Comparison of ENCODE assay signal across 14 cellular contexts in the genomic region with DNA sequence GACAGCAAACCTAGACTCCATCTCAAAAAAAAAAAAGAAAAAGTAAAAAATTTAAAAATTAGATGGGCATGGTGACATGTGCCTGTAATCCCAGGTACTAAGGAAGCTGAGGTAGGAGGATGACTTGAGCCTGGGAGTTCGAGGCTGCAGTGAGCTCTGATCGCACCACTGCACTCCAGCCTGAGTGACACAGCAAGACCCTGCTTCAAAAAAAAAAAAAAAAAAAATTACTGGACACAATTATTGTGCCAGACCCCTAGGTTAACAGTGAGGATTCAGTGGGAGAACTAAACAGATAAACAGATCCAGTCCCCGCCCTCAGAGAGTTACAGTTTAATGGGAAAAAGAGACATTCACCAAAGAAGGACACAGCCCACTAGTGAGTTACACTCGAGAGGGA. TPM values are rescaled to one million over a fixed set of nuclear protein-coding genes. Genes with fewer than 3 reads are reported as not detected.
DNase-seq lines count a peak whose midpoint lies in the region; ATAC-seq, FAIRE-seq and TF ChIP-seq lines count a peak whose summit lies in the region.
"Not testable (repeated sequence)": the region's sequence is repeated elsewhere in the genome, so short reads cannot be mapped to it uniquely, and the experiment has no call there.
"Had no signal": no experiment of that assay in that cellular context is flagged by ENCODE, and none has a peak within 500 bp of the region (broad histone marks: within the 10 kb centered on the region; RNA-seq: fewer than 3 reads in every experiment).

No MANE protein-coding gene starts in this region.

- not testable (repeated sequence) for H3K27ac Mint-ChIP-seq in Calu3 (ENCODE audit: unreplicated experiment)

- in situ Hi-C loops in IMR-90 (cut with MboI; ENCODE audit: low sequenced_read_pairs); Panc1 (cut with HindIII; ENCODE audit: low pct_unique_long_range_greater_than_20kb, low sequenced_read_pairs); K562 (cut with MboI): not testable (repeated sequence)

- not testable (repeated sequence) for TF ChIP-seq CTCF in Calu3 (IDR thresholded peaks at IDR 0.05; ENCODE audit: unreplicated experiment); IMR-90 (conservative IDR thresholded peaks at IDR 0.05; ENCODE audit: low read depth, low read length); Panc1 (IDR thresholded peaks at IDR 0.05); K562 (IDR thresholded peaks at IDR 0.05 in 2 of 3, conservative IDR thresholded peaks at IDR 0.05 in 1 of 3; ENCODE audit: insufficient read depth in 2 of 3, low read depth in 1 of 3, low read length in 3 of 3)

- H4K20me1 ChIP-seq in IMR-90 (ENCODE audit: insufficient read depth, low read length); K562 (replicated peaks; ENCODE audit: control insufficient read depth, insufficient read depth, low read length): not testable (repeated sequence)

- not testable (repeated sequence) for TF ChIP-seq RAD21 in IMR-90 (IDR thresholded peaks at IDR 0.05; ENCODE audit: low read length); K562 (CRISPR knock-in tag; conservative IDR thresholded peaks at IDR 0.05 in 1 of 2, IDR thresholded peaks at IDR 0.05 in 1 of 2)

- FAIRE-seq in K562 (lab: Jason Lieb, UNC) = not testable (repeated sequence)

- POLR2A ChIA-PET in IMR-90 (lab: Charles Lee; ENCODE audit: unreplicated experiment); Panc1 (lab: Charles Lee); K562 (lab: Yijun Ruan, JAX): not testable (repeated sequence)

- no CpG with 5 or more reads among the region's 4 CpGs for WGBS in IMR-90 (ENCODE audit: extremely low coverage in 2 of 2, insufficient read length in 1 of 2), 2 experiments
- WGBS in K562 (ENCODE audit: insufficient coverage, low coverage, missing lambda C conversion rate) = 59% methylated on average over 3 of the region's 4 CpGs
- 98% methylated on average over 3 of the region's 4 CpGs for WGBS in right cardiac atrium
- WGBS in aorta, 2 donors = 81 to 96% methylated on average over 3 to 4 of the region's 4 CpGs

- not testable (repeated sequence) for H3K23ac ChIP-seq in IMR-90 (ENCODE audit: low read depth, low read length)

- H3K9me1 ChIP-seq in IMR-90 (ENCODE audit: insufficient read depth, low read length); K562 (ENCODE audit: control insufficient read depth, insufficient read depth, low read length): not testable (repeated sequence)

- ATAC-seq in IMR-90 (ENCODE audit: low read depth); K562: not testable (repeated sequence)
- ATAC-seq in Panc1 (peak; percentile 26; the same call in 1 of the 2 replicates), esophagus mucosa (peak; percentile 52), right cardiac atrium (peak; percentile 25 to 45), aorta (ENCODE audit: low FRiP score) (peak; percentile 64)

- not testable (repeated sequence) for H3K36me3 ChIP-seq in IMR-90 (ENCODE audit: control insufficient read depth, insufficient read depth, low read length); Panc1 (ENCODE audit: control insufficient read depth, insufficient read depth, low read length); K562 (ENCODE audit: control insufficient read depth, insufficient read depth, low read length); aorta (ENCODE audit: control insufficient read depth in 1 of 2, insufficient read depth in 2 of 2, low read length in 1 of 2)

- H2AFZ ChIP-seq in IMR-90 (replicated peaks; ENCODE audit: low read length, poor library complexity); K562 (ENCODE audit: low read depth, low read length): not testable (repeated sequence)

- not testable (repeated sequence) for H4K91ac ChIP-seq in IMR-90 (ENCODE audit: insufficient read depth, low read depth, low read length)

- not testable (repeated sequence) for TF ChIP-seq POLR2A in IMR-90 (IDR thresholded peaks at IDR 0.05; ENCODE audit: low read depth, low read length); K562 (conservative IDR thresholded peaks at IDR 0.05)

- not testable (repeated sequence) for H3K9ac ChIP-seq in IMR-90 (ENCODE audit: low read depth, low read length); K562 (ENCODE audit: insufficient read depth in 1 of 2, low read depth in 2 of 2, low read length in 2 of 2)

- H3K79me2 ChIP-seq in K562 (ENCODE audit: control insufficient read depth, insufficient read depth, low read length) = not testable (repeated sequence)

- not testable (repeated sequence) for H2BK20ac ChIP-seq in IMR-90 (ENCODE audit: low read depth, low read length)

- CTCF ChIA-PET in Calu3 (lab: Charles Lee); IMR-90 (lab: Yijun Ruan, JAX); Panc1 (lab: Charles Lee); K562 (lab: Yijun Ruan, JAX; ENCODE audit: low intra/inter-chr PET ratio): not testable (repeated sequence)

- not testable (repeated sequence) for H3K27me3 ChIP-seq in IMR-90 (ENCODE audit: control insufficient read depth, insufficient read depth, low read length); Panc1 (ENCODE audit: control insufficient read depth, insufficient read depth, low read length); K562 (ENCODE audit: control insufficient read depth in 2 of 2, insufficient read depth in 2 of 2, low read length in 2 of 2); right cardiac atrium (ENCODE audit: control insufficient read depth, insufficient read depth); aorta (ENCODE audit: control insufficient read depth in 1 of 2, insufficient read depth in 2 of 2, low read length in 1 of 2)

- intact Hi-C loops in Calu3 (cut with micrococcal nuclease; ENCODE audit: unreplicated experiment); IMR-90 (cut with micrococcal nuclease); Panc1 (cut with micrococcal nuclease; ENCODE audit: unreplicated experiment); K562 (cut with micrococcal nuclease); right cardiac atrium (cut with DNase I); aorta (cut with DNase I): not testable (repeated sequence)

- H3K18ac ChIP-seq in IMR-90 (ENCODE audit: low read depth, low read length) = not testable (repeated sequence)

- H4K5ac ChIP-seq in IMR-90 (ENCODE audit: low read depth, low read length) = not testable (repeated sequence)

- H3K56ac ChIP-seq in IMR-90 (ENCODE audit: extremely low read depth, insufficient read depth, low read length) = not testable (repeated sequence)

- not testable (repeated sequence) for H3K9me3 Mint-ChIP-seq in Calu3 (ENCODE audit: low read depth, unreplicated experiment)

- H3K4me1 ChIP-seq in IMR-90 (ENCODE audit: control insufficient read depth, insufficient read depth, low read length); Panc1 (ENCODE audit: control insufficient read depth, insufficient read depth, low read length); K562 (replicated peaks in 1 of 2; ENCODE audit: control insufficient read depth in 2 of 2, insufficient read depth in 2 of 2, low read length in 2 of 2); right cardiac atrium (ENCODE audit: control insufficient read depth, insufficient read depth, low read length); aorta (ENCODE audit: control insufficient read depth in 1 of 2, insufficient read depth in 2 of 2, low read length in 2 of 2): not testable (repeated sequence)

- H2BK120ac ChIP-seq in IMR-90 (ENCODE audit: low read depth, low read length) = not testable (repeated sequence)

- not testable (repeated sequence) for H2BK15ac ChIP-seq in IMR-90 (ENCODE audit: low read depth, low read length)

- DNase-seq in Calu3; IMR-90; Panc1 (ENCODE audit: low read depth, low spot score); K562 (ENCODE audit: extremely low read depth in 1 of 4, low spot score in 3 of 4); right cardiac atrium; aorta: not testable (repeated sequence)

- not testable (repeated sequence) for H3K14ac ChIP-seq in IMR-90 (replicated peaks; ENCODE audit: low read depth, low read length)

- H2AK5ac ChIP-seq in IMR-90 (ENCODE audit: low read depth, low read length) = not testable (repeated sequence)

- not testable (repeated sequence) for H3K27ac ChIP-seq in IMR-90 (ENCODE audit: insufficient read depth, low read length); Panc1 (ENCODE audit: low read length); K562 (ENCODE audit: extremely low read depth, low read depth, low read length); right cardiac atrium (ENCODE audit: low read length); aorta (ENCODE audit: low read depth in 1 of 2, low read length in 2 of 2)

- H3K4ac ChIP-seq in IMR-90 (ENCODE audit: low read depth, low read length) = not testable (repeated sequence)

- dilution Hi-C loops in IMR-90 (cut with HindIII; ENCODE audit: low sequenced_read_pairs, unreplicated experiment) = not testable (repeated sequence)

- not testable (repeated sequence) for TF ChIP-seq EP300 in K562 (IDR thresholded peaks at IDR 0.05; ENCODE audit: low read length)

- H3K4me3 Mint-ChIP-seq in Calu3 (ENCODE audit: low read depth, unreplicated experiment) = not testable (repeated sequence)

- H3K27me3 Mint-ChIP-seq in Calu3 (ENCODE audit: unreplicated experiment) = not testable (repeated sequence)

- H2BK5ac ChIP-seq in IMR-90 (ENCODE audit: low read depth, low read length, poor library complexity, severe bottlenecking) = not testable (repeated sequence)

- H2AK9ac ChIP-seq in IMR-90 (replicated peaks; ENCODE audit: low read depth, low read length, poor library complexity) = not testable (repeated sequence)

- not testable (repeated sequence) for H3K79me1 ChIP-seq in IMR-90 (ENCODE audit: low read depth in 1 of 2, low read length in 2 of 2)

- not testable (repeated sequence) for H3K4me1 Mint-ChIP-seq in Calu3 (ENCODE audit: low read depth, unreplicated experiment)

- H3K9me3 ChIP-seq in IMR-90 (ENCODE audit: control insufficient read depth, insufficient read depth, low read length); Panc1 (ENCODE audit: control insufficient read depth, insufficient read depth, low read depth, low read length); K562 (replicated peaks; ENCODE audit: control insufficient read depth, insufficient read depth, low read depth, low read length); right cardiac atrium (ENCODE audit: control insufficient read depth, low read length); aorta (ENCODE audit: control insufficient read depth, low read length): not testable (repeated sequence)

- H3K36me3 Mint-ChIP-seq in Calu3 (ENCODE audit: insufficient read depth, unreplicated experiment) = not testable (repeated sequence)

- not testable (repeated sequence) for H3K4me2 ChIP-seq in IMR-90 (ENCODE audit: low read depth, low read length); K562 (ENCODE audit: insufficient read depth, low read length)

- BruUV-seq in Calu3 (replicated peaks; lab: Mats Ljungman, UMichigan) (TSS peak; percentile 73), IMR-90 (replicated peaks; lab: Mats Ljungman, UMichigan) (TSS peak; percentile 56), Panc1 (replicated peaks; lab: Mats Ljungman, UMichigan) (TSS peak; percentile 94), K562 (replicated peaks; lab: Mats Ljungman, UMichigan) (TSS peak; percentile 94)

- H3K4me3 ChIP-seq in IMR-90 (ENCODE audit: insufficient read depth, low read depth, low read length); Panc1 (ENCODE audit: low read depth in 2 of 2, low read length in 2 of 2); K562; right cardiac atrium (ENCODE audit: low read length); aorta (ENCODE audit: low read length in 2 of 2): not testable (repeated sequence)

- H4K8ac ChIP-seq in IMR-90 (ENCODE audit: low read depth in 2 of 2, low read length in 2 of 2) = not testable (repeated sequence)

RNA-seq across cellular contexts. Expression of a gene that starts 1.4 kb away (rescaled TPM):
- total RNA-seq in Calu3 (2022) = 0.47 TPM in 1 of 2 replicates, not detected in the other
- total RNA-seq in IMR-90 (2012; rRNA removed) = not detected in 2 replicates
- polyA plus RNA-seq in IMR-90 (2012; rRNA removed) = not detected in 2 replicates
- polyA plus RNA-seq in IMR-90 (2012; cell fraction: cytosol; rRNA removed) = not detected in 2 replicates
- polyA plus RNA-seq in IMR-90 (2012; cell fraction: nucleus; rRNA removed; ENCODE audit: low replicate concordance) = 0.41 and 0.46 TPM in 2 replicates
- not detected for total RNA-seq in Panc1 (2021; ENCODE audit: unreplicated experiment)
- polyA plus RNA-seq in Panc1 (2012; ENCODE audit: insufficient read length) = 0.23 TPM
- total RNA-seq in K562 (2011; cell fraction: chromatin; rRNA removed; ENCODE audit: low replicate concordance) = 0.56 TPM in 1 of 2 replicates, not detected in the other
- total RNA-seq in K562 (2011; cell fraction: nucleolus; rRNA removed) = 0.33 and 0.39 TPM in 2 replicates
- total RNA-seq in K562 (2011; cell fraction: nucleoplasm; rRNA removed) = not detected in 2 replicates
- total RNA-seq in K562 (2014; rRNA removed) = 0.33 TPM in 1 of 2 replicates, not detected in the other
- total RNA-seq in K562 (2014; rRNA removed; fragmentation: Illumina TruSeq; extraction: Trizol) = 0.18 and 0.32 TPM in 2 replicates
- total RNA-seq in K562 (2015; rRNA removed; fragmentation: Illumina TruSeq; extraction: Trizol) = 0.25 TPM in 1 of 2 replicates, not detected in the other
- 0.44 TPM in 1 of 2 replicates, not detected in the other for total RNA-seq in K562 (2021)
- polyA plus RNA-seq in K562 (2011; rRNA removed) = 0.11 and 0.26 TPM in 2 replicates
- polyA plus RNA-seq in K562 (2011; cell fraction: cytosol; rRNA removed) = 0.06 TPM in 1 of 2 replicates, not detected in the other
- 0.24 and 1.1 TPM in 2 replicates for polyA plus RNA-seq in K562 (2011; cell fraction: nucleus; rRNA removed)
- polyA plus RNA-seq in K562 (2012) = 0.10 and 0.22 TPM in 2 replicates
- polyA plus RNA-seq in K562 (2014; fragmentation: Illumina TruSeq; extraction: Trizol) = 0.18 TPM in 1 of 2 replicates, not detected in the other
- polyA plus RNA-seq in K562 (2014; fragmentation: Nextera tagmentation; extraction: Ambion mirVana) = not detected
- 0.13 and 0.16 TPM in 2 replicates for polyA plus RNA-seq in K562 (2014; rRNA removed)
- polyA minus RNA-seq in K562 (2011; rRNA and poly(A)+ RNA removed) = 0.28 TPM in 1 of 2 replicates, not detected in the other
- polyA minus RNA-seq in K562 (2011; cell fraction: cytosol; rRNA and poly(A)+ RNA removed) = not detected in 2 replicates
- polyA minus RNA-seq in K562 (2011; cell fraction: nucleus; rRNA and poly(A)+ RNA removed) = not detected in 2 replicates
- not detected for total RNA-seq in esophagus mucosa
- total RNA-seq in right cardiac atrium = 1 to 10 TPM in 1 of 4 donors, under 1 TPM in 3; 0.45 to 1.7 (median 0.58) TPM
- 0.52 TPM for polyA plus RNA-seq in right cardiac atrium
- 1 to 10 TPM; 1.2 to 1.3 TPM for total RNA-seq in aorta
- under 1 TPM in 1 of 2 donors, not detected in 1; 0.23 TPM for polyA plus RNA-seq in aorta
- total RNA-seq: GM23338, H9 had no signal
- polyA plus RNA-seq: A549; CD4-positive, alpha-beta memory T cell had no signal

RNA-seq across cellular contexts. Expression of a gene that starts 31.6 kb away (rescaled TPM):
- total RNA-seq in Calu3 (2022) (not detected in 2 replicates), IMR-90 (2012; rRNA removed) (not detected in 2 replicates), Panc1 (2021; ENCODE audit: unreplicated experiment) (not detected), K562 (2014; rRNA removed) (not detected in 2 replicates), K562 (2014; rRNA removed; fragmentation: Illumina TruSeq; extraction: Trizol) (not detected in 2 replicates), K562 (2015; rRNA removed; fragmentation: Illumina TruSeq; extraction: Trizol) (not detected in 2 replicates), K562 (2021) (not detected in 2 replicates), esophagus mucosa (not detected), right cardiac atrium (not detected), aorta (not detected)
- polyA plus RNA-seq in IMR-90 (2012; rRNA removed) (not detected in 2 replicates), K562 (2011; rRNA removed) (not detected in 2 replicates), K562 (2014; fragmentation: Illumina TruSeq; extraction: Trizol) (not detected in 2 replicates), K562 (2014; fragmentation: Nextera tagmentation; extraction: Ambion mirVana) (not detected), K562 (2014; rRNA removed) (not detected in 2 replicates), right cardiac atrium (not detected), aorta (not detected)
- not detected in 2 replicates for polyA plus RNA-seq in IMR-90 (2012; cell fraction: cytosol; rRNA removed)
- polyA plus RNA-seq in IMR-90 (2012; cell fraction: nucleus; rRNA removed; ENCODE audit: low replicate concordance) = not detected in 2 replicates
- not detected for polyA plus RNA-seq in Panc1 (2012; ENCODE audit: insufficient read length)
- not detected in 2 replicates for total RNA-seq in K562 (2011; cell fraction: chromatin; rRNA removed; ENCODE audit: low replicate concordance)
- total RNA-seq in K562 (2011; cell fraction: nucleolus; rRNA removed) = not detected in 2 replicates
- not detected in 2 replicates for total RNA-seq in K562 (2011; cell fraction: nucleoplasm; rRNA removed)
- not detected in 2 replicates for polyA plus RNA-seq in K562 (2011; cell fraction: cytosol; rRNA removed)
- polyA plus RNA-seq in K562 (2011; cell fraction: nucleus; rRNA removed) = not detected in 2 replicates
- polyA plus RNA-seq in K562 (2012) = not detected in 2 replicates
- not detected in 2 replicates for polyA minus RNA-seq in K562 (2011; rRNA and poly(A)+ RNA removed)
- not detected in 2 replicates for polyA minus RNA-seq in K562 (2011; cell fraction: cytosol; rRNA and poly(A)+ RNA removed)
- not detected in 2 replicates for polyA minus RNA-seq in K562 (2011; cell fraction: nucleus; rRNA and poly(A)+ RNA removed)
- total RNA-seq: CD4-positive, alpha-beta memory T cell; GM23338; H4; H9; HFFc6 had no signal
- polyA plus RNA-seq: A549; BJ; CD4-positive, alpha-beta memory T cell; GM23338 had no signal

RNA-seq across cellular contexts. Expression of a gene that starts 58.7 kb away (rescaled TPM):
- total RNA-seq in Calu3 (2022) = 4.8 and 8.8 TPM in 2 replicates
- 0.54 and 0.83 TPM in 2 replicates for total RNA-seq in IMR-90 (2012; rRNA removed)
- 1.0 and 1.7 TPM in 2 replicates for polyA plus RNA-seq in IMR-90 (2012; rRNA removed)
- polyA plus RNA-seq in IMR-90 (2012; cell fraction: cytosol; rRNA removed) = 0.22 and 0.64 TPM in 2 replicates
- 2.2 and 22.8 TPM in 2 replicates for polyA plus RNA-seq in IMR-90 (2012; cell fraction: nucleus; rRNA removed; ENCODE audit: low replicate concordance)
- 1.2 TPM for total RNA-seq in Panc1 (2021; ENCODE audit: unreplicated experiment)
- 1.1 TPM for polyA plus RNA-seq in Panc1 (2012; ENCODE audit: insufficient read length)
- total RNA-seq in K562 (2011; cell fraction: chromatin; rRNA removed; ENCODE audit: low replicate concordance) = 0.67 and 2.3 TPM in 2 replicates
- total RNA-seq in K562 (2011; cell fraction: nucleolus; rRNA removed) = 0.66 TPM in 1 of 2 replicates, not detected in the other
- total RNA-seq in K562 (2011; cell fraction: nucleoplasm; rRNA removed) = 1.0 TPM in 1 of 2 replicates, not detected in the other
- total RNA-seq in K562 (2014; rRNA removed) = 0.23 and 0.49 TPM in 2 replicates
- 0.29 and 0.89 TPM in 2 replicates for total RNA-seq in K562 (2014; rRNA removed; fragmentation: Illumina TruSeq; extraction: Trizol)
- total RNA-seq in K562 (2015; rRNA removed; fragmentation: Illumina TruSeq; extraction: Trizol) = 0.23 and 0.98 TPM in 2 replicates
- 0.18 and 0.92 TPM in 2 replicates for total RNA-seq in K562 (2021)
- 0.59 and 0.72 TPM in 2 replicates for polyA plus RNA-seq in K562 (2011; rRNA removed)
- polyA plus RNA-seq in K562 (2011; cell fraction: cytosol; rRNA removed) = 0.19 TPM in 1 of 2 replicates, not detected in the other
- polyA plus RNA-seq in K562 (2011; cell fraction: nucleus; rRNA removed) = 1.2 and 2.4 TPM in 2 replicates
- 0.22 and 1.7 TPM in 2 replicates for polyA plus RNA-seq in K562 (2012)
- polyA plus RNA-seq in K562 (2014; fragmentation: Illumina TruSeq; extraction: Trizol) = 0.22 and 0.51 TPM in 2 replicates
- under 1 TPM in 1 of 2 experiments, not detected in 1; 0.10 TPM for polyA plus RNA-seq in K562 (2014; fragmentation: Nextera tagmentation; extraction: Ambion mirVana)
- 0.17 and 0.76 TPM in 2 replicates for polyA plus RNA-seq in K562 (2014; rRNA removed)
- polyA minus RNA-seq in K562 (2011; rRNA and poly(A)+ RNA removed) = 0.42 TPM in 1 of 2 replicates, not detected in the other
- not detected in 2 replicates for polyA minus RNA-seq in K562 (2011; cell fraction: cytosol; rRNA and poly(A)+ RNA removed)
- 0.44 TPM in 1 of 2 replicates, not detected in the other for polyA minus RNA-seq in K562 (2011; cell fraction: nucleus; rRNA and poly(A)+ RNA removed)
- total RNA-seq in esophagus mucosa = 6.7 TPM
- total RNA-seq in right cardiac atrium = 10 to 100 TPM in 2 of 4 donors, 1 to 10 TPM in 2; 7.5 to 11.4 (median 10.2) TPM
- polyA plus RNA-seq in right cardiac atrium = 6.0 TPM
- 10 to 100 TPM in 1 of 2 donors, 1 to 10 TPM in 1; 8.9 to 25.1 TPM for total RNA-seq in aorta
- 10 to 100 TPM; 10.5 to 28.3 TPM for polyA plus RNA-seq in aorta
